ENCODE assay signal across 16 cellular contexts in genomic region chr18:62413189-62413588, GRCh38.
"Had no signal": no experiment of that assay in that cellular context is flagged by ENCODE, and none has a peak within 500 bp of the region (broad histone marks: within the 10 kb centered on the region; RNA-seq: fewer than 3 reads in every experiment).

No MANE protein-coding gene starts in this region.

- H3K27me3 ChIP-seq: esophagus muscularis mucosa, tibial artery had no signal

- H3K4me1 ChIP-seq: esophagus muscularis mucosa, tibial artery had no signal

- H3K4me3 ChIP-seq: esophagus muscularis mucosa, mucosa of descending colon, smooth muscle cell, tibial artery had no signal

- H3K27ac ChIP-seq: epithelial cell of prostate, esophagus muscularis mucosa, neutrophil, tibial artery had no signal

- DNase-seq: cerebellar nuclear complex; effector memory CD8-positive, alpha-beta T cell; foreskin fibroblast; hippocampal formation; left colon; mammary epithelial cell; mucosa of descending colon; naive thymus-derived CD8-positive, alpha-beta T cell; stimulated activated CD4-positive, alpha-beta T cell treated with anti-CD3 and anti-CD28 coated beads, Interleukin-2, amount 100 ng/mL, for 48 hours; stimulated activated CD8-positive, alpha-beta memory T cell treated with anti-CD3 and anti-CD28 coated beads, Interleukin-4, amount 100 ng/mL, for 48 hours; tibial artery had no signal

- H3K9me3 ChIP-seq: esophagus muscularis mucosa, mucosa of descending colon, neutrophil, tibial artery had no signal

- ATAC-seq: effector memory CD8-positive, alpha-beta T cell; left colon; mucosa of descending colon; naive thymus-derived CD8-positive, alpha-beta T cell; stimulated activated effector memory CD8-positive, alpha-beta T cell treated with anti-CD3 and anti-CD28 coated beads, Interleukin-12 subunit alpha, Interleukin-12 subunit beta, amount 100 ng/mL, for 72 hours had no signal

- H3K36me3 ChIP-seq: esophagus muscularis mucosa, neutrophil, tibial artery had no signal
